ENCODE assay signal across 1 cellular context in the genomic region with DNA sequence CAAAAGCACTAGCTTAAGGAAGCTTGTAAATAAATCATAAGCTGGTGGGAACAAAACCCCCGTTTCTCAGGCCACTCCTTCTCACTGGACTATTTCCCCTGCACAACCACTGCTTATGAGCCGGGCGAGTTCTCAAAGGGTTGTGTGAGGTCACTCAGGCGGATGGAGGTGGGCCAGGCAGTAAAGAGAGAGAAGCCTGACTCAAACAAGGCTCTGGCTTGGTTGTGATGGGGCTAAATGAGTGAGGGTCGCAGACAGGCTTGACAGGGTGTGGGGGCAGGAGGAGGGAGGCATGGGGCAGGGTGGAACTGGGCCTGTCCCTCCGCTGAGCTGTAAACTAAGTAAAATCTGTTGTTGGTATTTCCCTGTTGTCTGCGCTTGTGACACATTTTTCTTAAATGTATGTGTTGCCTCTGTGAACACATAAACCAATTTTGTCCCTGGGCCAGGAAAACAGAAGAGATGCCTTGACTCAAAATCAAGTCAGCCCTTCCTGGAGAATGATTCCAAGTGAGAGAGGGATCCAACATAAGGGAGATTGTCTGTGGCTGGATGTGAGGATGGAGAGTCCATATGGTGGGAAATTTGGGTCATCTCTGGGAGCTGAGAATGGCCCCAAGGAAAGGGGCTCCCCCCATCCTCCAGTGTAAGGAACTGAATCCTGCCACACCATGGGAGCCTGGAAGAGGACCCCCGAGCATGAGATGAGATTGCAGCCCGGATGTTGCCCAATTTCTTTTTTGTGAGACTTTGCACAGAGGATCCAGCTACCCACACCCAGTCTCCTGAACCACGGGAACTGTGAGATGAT.
TF ChIP-seq lines count a peak whose summit lies in the region.

No MANE protein-coding gene starts in this region.

TF ChIP-seq in HepG2, 621 proteins besides CTCF, POLR2A, EP300 and RAD21 (continued from another document and continues in another):
- TF ChIP-seq ARID4A (CRISPR knock-in tag; IDR thresholded peaks at IDR 0.05; ENCODE audit: borderline replicate concordance) = peak; percentile 17; the same call in 1 of the 2 replicates
- TF ChIP-seq ZMAT3 (CRISPR knock-in tag; conservative IDR thresholded peaks at IDR 0.05) = no peak
- TF ChIP-seq MAZ (IDR thresholded peaks at IDR 0.05; ENCODE audit: borderline replicate concordance, low read depth, low read length) = no peak; the same call in 1 of the 2 replicates
- TF ChIP-seq MAZ (CRISPR knock-in tag; IDR thresholded peaks at IDR 0.05; ENCODE audit: low read depth) = 0 out of 2 replicates have a peak, but pooled peaks have one; percentile 44
- TF ChIP-seq ZNF33A (CRISPR knock-in tag; IDR thresholded peaks at IDR 0.05; ENCODE audit: borderline replicate concordance) = no peak
- TF ChIP-seq, protein P1, sequence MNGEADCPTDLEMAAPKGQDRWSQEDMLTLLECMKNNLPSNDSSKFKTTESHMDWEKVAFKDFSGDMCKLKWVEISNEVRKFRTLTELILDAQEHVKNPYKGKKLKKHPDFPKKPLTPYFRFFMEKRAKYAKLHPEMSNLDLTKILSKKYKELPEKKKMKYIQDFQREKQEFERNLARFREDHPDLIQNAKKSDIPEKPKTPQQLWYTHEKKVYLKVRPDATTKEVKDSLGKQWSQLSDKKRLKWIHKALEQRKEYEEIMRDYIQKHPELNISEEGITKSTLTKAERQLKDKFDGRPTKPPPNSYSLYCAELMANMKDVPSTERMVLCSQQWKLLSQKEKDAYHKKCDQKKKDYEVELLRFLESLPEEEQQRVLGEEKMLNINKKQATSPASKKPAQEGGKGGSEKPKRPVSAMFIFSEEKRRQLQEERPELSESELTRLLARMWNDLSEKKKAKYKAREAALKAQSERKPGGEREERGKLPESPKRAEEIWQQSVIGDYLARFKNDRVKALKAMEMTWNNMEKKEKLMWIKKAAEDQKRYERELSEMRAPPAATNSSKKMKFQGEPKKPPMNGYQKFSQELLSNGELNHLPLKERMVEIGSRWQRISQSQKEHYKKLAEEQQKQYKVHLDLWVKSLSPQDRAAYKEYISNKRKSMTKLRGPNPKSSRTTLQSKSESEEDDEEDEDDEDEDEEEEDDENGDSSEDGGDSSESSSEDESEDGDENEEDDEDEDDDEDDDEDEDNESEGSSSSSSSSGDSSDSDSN (CRISPR knock-in tag; IDR thresholded peaks at IDR 0.05) = peak; percentile 27; the same call in 1 of the 2 replicates
- peak; percentile 33; the same call in 1 of the 2 replicates for TF ChIP-seq ZNF788 (CRISPR knock-in tag; IDR thresholded peaks at IDR 0.05; ENCODE audit: borderline replicate concordance)
- TF ChIP-seq KDM4B (CRISPR knock-in tag; IDR thresholded peaks at IDR 0.05) = no peak
- TF ChIP-seq CEBPG (CRISPR knock-in tag; IDR thresholded peaks at IDR 0.05) = peak; percentile 56; the same call in 1 of the 2 replicates
- no peak for TF ChIP-seq ZFP36L1 (CRISPR knock-in tag; IDR thresholded peaks at IDR 0.05)
- no peak for TF ChIP-seq NFYB (CRISPR knock-in tag; IDR thresholded peaks at IDR 0.05)
- TF ChIP-seq, protein P2, sequence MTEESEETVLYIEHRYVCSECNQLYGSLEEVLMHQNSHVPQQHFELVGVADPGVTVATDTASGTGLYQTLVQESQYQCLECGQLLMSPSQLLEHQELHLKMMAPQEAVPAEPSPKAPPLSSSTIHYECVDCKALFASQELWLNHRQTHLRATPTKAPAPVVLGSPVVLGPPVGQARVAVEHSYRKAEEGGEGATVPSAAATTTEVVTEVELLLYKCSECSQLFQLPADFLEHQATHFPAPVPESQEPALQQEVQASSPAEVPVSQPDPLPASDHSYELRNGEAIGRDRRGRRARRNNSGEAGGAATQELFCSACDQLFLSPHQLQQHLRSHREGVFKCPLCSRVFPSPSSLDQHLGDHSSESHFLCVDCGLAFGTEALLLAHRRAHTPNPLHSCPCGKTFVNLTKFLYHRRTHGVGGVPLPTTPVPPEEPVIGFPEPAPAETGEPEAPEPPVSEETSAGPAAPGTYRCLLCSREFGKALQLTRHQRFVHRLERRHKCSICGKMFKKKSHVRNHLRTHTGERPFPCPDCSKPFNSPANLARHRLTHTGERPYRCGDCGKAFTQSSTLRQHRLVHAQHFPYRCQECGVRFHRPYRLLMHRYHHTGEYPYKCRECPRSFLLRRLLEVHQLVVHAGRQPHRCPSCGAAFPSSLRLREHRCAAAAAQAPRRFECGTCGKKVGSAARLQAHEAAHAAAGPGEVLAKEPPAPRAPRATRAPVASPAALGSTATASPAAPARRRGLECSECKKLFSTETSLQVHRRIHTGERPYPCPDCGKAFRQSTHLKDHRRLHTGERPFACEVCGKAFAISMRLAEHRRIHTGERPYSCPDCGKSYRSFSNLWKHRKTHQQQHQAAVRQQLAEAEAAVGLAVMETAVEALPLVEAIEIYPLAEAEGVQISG (CRISPR knock-in tag; IDR thresholded peaks at IDR 0.05) = no peak; the same call in 1 of the 2 replicates
- TF ChIP-seq ZNF317 (CRISPR knock-in tag; IDR thresholded peaks at IDR 0.05) = no peak
- TF ChIP-seq XBP1 (CRISPR knock-in tag; IDR thresholded peaks at IDR 0.05) = no peak
- TF ChIP-seq, protein P3, sequence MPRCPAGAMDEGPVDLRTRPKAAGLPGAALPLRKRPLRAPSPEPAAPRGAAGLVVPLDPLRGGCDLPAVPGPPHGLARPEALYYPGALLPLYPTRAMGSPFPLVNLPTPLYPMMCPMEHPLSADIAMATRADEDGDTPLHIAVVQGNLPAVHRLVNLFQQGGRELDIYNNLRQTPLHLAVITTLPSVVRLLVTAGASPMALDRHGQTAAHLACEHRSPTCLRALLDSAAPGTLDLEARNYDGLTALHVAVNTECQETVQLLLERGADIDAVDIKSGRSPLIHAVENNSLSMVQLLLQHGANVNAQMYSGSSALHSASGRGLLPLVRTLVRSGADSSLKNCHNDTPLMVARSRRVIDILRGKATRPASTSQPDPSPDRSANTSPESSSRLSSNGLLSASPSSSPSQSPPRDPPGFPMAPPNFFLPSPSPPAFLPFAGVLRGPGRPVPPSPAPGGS (CRISPR knock-in tag; IDR thresholded peaks at IDR 0.05) = 0 out of 2 replicates have a peak, but pooled peaks have one; percentile 9
- TF ChIP-seq SP5 (CRISPR knock-in tag; IDR thresholded peaks at IDR 0.05; ENCODE audit: borderline replicate concordance, low read depth) = 0 out of 2 replicates have a peak, but pooled peaks have one; percentile 26
- TF ChIP-seq ZNF724P (CRISPR knock-in tag; IDR thresholded peaks at IDR 0.05; ENCODE audit: borderline replicate concordance) = 0 out of 2 replicates have a peak, but pooled peaks have one; percentile 23
- TF ChIP-seq PAWR (CRISPR knock-in tag; IDR thresholded peaks at IDR 0.05; ENCODE audit: borderline replicate concordance) = 0 out of 2 replicates have a peak, but pooled peaks have one; percentile 57
- 0 out of 2 replicates have a peak, but pooled peaks have one; percentile 43 for TF ChIP-seq ZNF543 (CRISPR knock-in tag; IDR thresholded peaks at IDR 0.05)
- TF ChIP-seq TFE3 (CRISPR knock-in tag; IDR thresholded peaks at IDR 0.05) = no peak
- TF ChIP-seq ZNF510 (CRISPR knock-in tag; IDR thresholded peaks at IDR 0.05; ENCODE audit: low read depth) = peak; percentile 32; the same call in 1 of the 2 replicates
- peak; percentile 7 for TF ChIP-seq TEAD3 (CRISPR knock-in tag; optimal IDR thresholded peaks at IDR 0.05; ENCODE audit: borderline replicate concordance)
- no peak; the same call in 1 of the 2 replicates for TF ChIP-seq NR2F6 (IDR thresholded peaks at IDR 0.05)
- TF ChIP-seq NR2F6 (CRISPR knock-in tag; IDR thresholded peaks at IDR 0.05) = no peak
- TF ChIP-seq FOXA1 (IDR thresholded peaks at IDR 0.05) = no peak
- TF ChIP-seq FOXA1 (CRISPR knock-in tag; IDR thresholded peaks at IDR 0.05) = no peak
- no peak for TF ChIP-seq ZFP1 (CRISPR knock-in tag; IDR thresholded peaks at IDR 0.05)
- TF ChIP-seq HHEX (CRISPR knock-in tag; IDR thresholded peaks at IDR 0.05) = 0 out of 2 replicates have a peak, but pooled peaks have one; percentile 17
- peak; percentile 49; the same call in 1 of the 2 replicates for TF ChIP-seq CEBPB (IDR thresholded peaks at IDR 0.05; ENCODE audit: borderline replicate concordance, low read depth, low read length)
- TF ChIP-seq NFE2L1 (CRISPR knock-in tag; IDR thresholded peaks at IDR 0.05; ENCODE audit: borderline replicate concordance) = no peak
- no peak for TF ChIP-seq MTF1 (CRISPR knock-in tag; IDR thresholded peaks at IDR 0.05)
- no peak for TF ChIP-seq AKAP8 (CRISPR knock-in tag; IDR thresholded peaks at IDR 0.05)
- no peak for TF ChIP-seq SETDB1 (CRISPR knock-in tag; IDR thresholded peaks at IDR 0.05; ENCODE audit: borderline replicate concordance)
- no peak for TF ChIP-seq KDM6A (CRISPR knock-in tag; IDR thresholded peaks at IDR 0.05; ENCODE audit: low read depth)
- 0 out of 2 replicates have a peak, but pooled peaks have one; percentile 3 for TF ChIP-seq ARNTL (CRISPR knock-in tag; IDR thresholded peaks at IDR 0.05)
- TF ChIP-seq, protein P4, sequence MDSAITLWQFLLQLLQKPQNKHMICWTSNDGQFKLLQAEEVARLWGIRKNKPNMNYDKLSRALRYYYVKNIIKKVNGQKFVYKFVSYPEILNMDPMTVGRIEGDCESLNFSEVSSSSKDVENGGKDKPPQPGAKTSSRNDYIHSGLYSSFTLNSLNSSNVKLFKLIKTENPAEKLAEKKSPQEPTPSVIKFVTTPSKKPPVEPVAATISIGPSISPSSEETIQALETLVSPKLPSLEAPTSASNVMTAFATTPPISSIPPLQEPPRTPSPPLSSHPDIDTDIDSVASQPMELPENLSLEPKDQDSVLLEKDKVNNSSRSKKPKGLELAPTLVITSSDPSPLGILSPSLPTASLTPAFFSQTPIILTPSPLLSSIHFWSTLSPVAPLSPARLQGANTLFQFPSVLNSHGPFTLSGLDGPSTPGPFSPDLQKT (CRISPR knock-in tag; IDR thresholded peaks at IDR 0.05; ENCODE audit: borderline replicate concordance) = no peak
- TF ChIP-seq ARNT (IDR thresholded peaks at IDR 0.05) = no peak
